In genomic region chr5:10201223-10201868, GRCh38 we compare ENCODE assay signal across 10 cellular contexts. TPM values are rescaled to one million over a fixed set of nuclear protein-coding genes. Genes with fewer than 3 reads are reported as not detected.
A peak's percentile ranks its signal among the peaks of the same experiment; 100 is the strongest.
DNase-seq lines count a peak whose midpoint lies in the region; ATAC-seq and TF ChIP-seq lines count a peak whose summit lies in the region.
"Had no signal": no experiment of that assay in that cellular context is flagged by ENCODE, and none has a peak within 500 bp of the region (broad histone marks: within the 10 kb centered on the region; RNA-seq: fewer than 3 reads in every experiment).

No MANE protein-coding gene starts in this region.

- intact Hi-C loops in left ventricle myocardium inferior (cut with micrococcal nuclease) = no loop called here
- intact Hi-C loops in Right ventricle myocardium superior (cut with DNase I) = no loop called here
- intact Hi-C loops in upper lobe of right lung (cut with DNase I) = no loop called here

- H3K36me3 ChIP-seq in left ventricle myocardium inferior (peaks cover 2% of the 10 kb centered on the region), upper lobe of right lung (no peaks in the 10 kb centered on the region)
- H3K36me3 ChIP-seq: ovary had no signal

- H3K27me3 ChIP-seq in left ventricle myocardium inferior (ENCODE audit: low read depth) (no peaks in the 10 kb centered on the region), upper lobe of right lung (no peaks in the 10 kb centered on the region)
- H3K27me3 ChIP-seq: ovary had no signal

- H3K4me1 ChIP-seq in left ventricle myocardium inferior = no peaks in the 10 kb centered on the region
- H3K4me1 ChIP-seq in upper lobe of right lung = no peaks in the 10 kb centered on the region

- H3K9me3 ChIP-seq in left ventricle myocardium inferior (replicated peaks) (peaks cover 22% of the 10 kb centered on the region), upper lobe of right lung (peaks cover 9% of the 10 kb centered on the region)
- H3K9me3 ChIP-seq: ovary had no signal

- H3K27ac ChIP-seq in left ventricle myocardium inferior (replicated peaks) (no peak overlapping the region), upper lobe of right lung (no peak overlapping the region)
- H3K27ac ChIP-seq: ovary had no signal

- TF ChIP-seq CTCF in left ventricle myocardium inferior (IDR thresholded peaks at IDR 0.05; ENCODE audit: borderline replicate concordance) (peak; percentile 37), upper lobe of right lung (IDR thresholded peaks at IDR 0.05) (peak; percentile 23)

- H3K4me3 ChIP-seq in left ventricle myocardium inferior (no peak overlapping the region), upper lobe of right lung (no peak overlapping the region)
- H3K4me3 ChIP-seq: ovary had no signal

- DNase-seq in left ventricle myocardium inferior = no peak
- no peak for DNase-seq in Right ventricle myocardium superior
- peak; percentile 2 for DNase-seq in NOMO-1 treated with dmso at 0.1 percent for 144 hours (lab: John Stamatoyannopoulos, UW; ENCODE audit: unreplicated experiment)
- peak; percentile 7 for DNase-seq in fibroblast of gingiva (ENCODE audit: low read depth)
- no peak for DNase-seq in upper lobe of right lung
- no peak for DNase-seq in HuH-7.5 (ENCODE audit: low spot score)
- DNase-seq in T-helper 9 cell = no peak
- DNase-seq: COR-L47, ovary had no signal

- ATAC-seq in Right ventricle myocardium superior (ENCODE audit: poor library complexity) (no peak), upper lobe of right lung (peak; percentile 24), HG03159 (IDR thresholded peaks at IDR 0.05; ENCODE audit: unreplicated experiment) (no peak)

RNA-seq across cellular contexts. Expression of gene ATPSCKMT, which starts 48.3 kb away (rescaled TPM):
- total RNA-seq in left ventricle myocardium inferior (18.0 TPM), Right ventricle myocardium superior (18.1 TPM), upper lobe of right lung (15.7 TPM)

RNA-seq across cellular contexts. Expression of gene CCT5, which starts 48.7 kb away (rescaled TPM):
- total RNA-seq in left ventricle myocardium inferior (93.2 TPM), Right ventricle myocardium superior (92.8 TPM), upper lobe of right lung (119 TPM)

Comparison
In these comparisons a context has a peak if more than half of its experiments do, and no peak if none do; other contexts are left out.
1. DNase-seq: peak in NOMO-1 treated with dmso at 0.1 percent for 144 hours (single experiment) and fibroblast of gingiva (single experiment); none in left ventricle myocardium inferior (single experiment), Right ventricle myocardium superior (single experiment), upper lobe of right lung (single experiment), HuH-7.5 (single experiment) and T-helper 9 cell (single experiment).